In genomic region chr5:179930788-179931473, GRCh38 we compare ENCODE assay signal across 25 cellular contexts.
"Had no signal": no experiment of that assay in that cellular context is flagged by ENCODE, and none has a peak within 500 bp of the region (broad histone marks: within the 10 kb centered on the region; RNA-seq: fewer than 3 reads in every experiment).

No MANE protein-coding gene starts in this region.

- H3K9me3 Mint-ChIP-seq: activated naive CD4-positive, alpha-beta T cell treated with anti-CD3 and anti-CD28 coated beads, Interleukin-2, amount 50 U/mL, for 72 hours; activated T-helper 1 cell treated with anti-CD3 and anti-CD28 coated beads, Interleukin-12 subunit alpha, Interleukin-12 subunit beta, Interleukin-2, Interleukin-4 antibody, amounts not matched to agents 30 ng/mL and 10 ng/mL and 1 ng/mL, durations not matched to agents 14 hours and 24 hours and 36 hours; dendritic cell treated with granulocyte-macrophage colony-stimulating factor and Interleukin-4, amounts not matched to agents 40 ng/mL and 50 ng/mL, for 4 days; effector memory CD8-positive, alpha-beta T cell; mesothelial cell of epicardium; natural killer cell treated with Interleukin-12 subunit alpha and Interleukin-12 subunit beta and Interleukin-15 and Interleukin-18, amount 100 ng/mL, for 72 hours; stimulated activated naive CD8-positive, alpha-beta T cell treated with anti-CD3 and anti-CD28 coated beads, Interleukin-15, Interleukin-2, amounts not matched to agents 100 ng/mL and 50 ng/mL, for 24 hours had no signal

- H3K9me3 ChIP-seq: adrenal gland, heart left ventricle, left lung, neutrophil, suprapubic skin, transverse colon had no signal

- H3K36me3 ChIP-seq: adrenal gland, cardiac muscle cell, heart left ventricle, left lung, neutrophil, suprapubic skin, transverse colon, WERI-Rb-1 had no signal

- H3K4me3 Mint-ChIP-seq: activated T-helper 1 cell treated with anti-CD3 and anti-CD28 coated beads, Interleukin-12 subunit alpha, Interleukin-12 subunit beta, Interleukin-2, Interleukin-4 antibody, amounts not matched to agents 30 ng/mL and 10 ng/mL and 1 ng/mL, durations not matched to agents 14 hours and 24 hours and 36 hours; dendritic cell treated with granulocyte-macrophage colony-stimulating factor and Interleukin-4, amounts not matched to agents 40 ng/mL and 50 ng/mL, for 4 days; effector memory CD8-positive, alpha-beta T cell; mesothelial cell of epicardium; natural killer cell treated with Interleukin-12 subunit alpha and Interleukin-12 subunit beta and Interleukin-15 and Interleukin-18, amount 100 ng/mL, for 72 hours; stimulated activated naive CD8-positive, alpha-beta T cell treated with anti-CD3 and anti-CD28 coated beads, Interleukin-15, Interleukin-2, amounts not matched to agents 100 ng/mL and 50 ng/mL, for 24 hours had no signal

- H3K27me3 ChIP-seq: adrenal gland, cardiac muscle cell, heart left ventricle, left lung, neutrophil, suprapubic skin, transverse colon had no signal

- H3K27me3 Mint-ChIP-seq: dendritic cell treated with granulocyte-macrophage colony-stimulating factor and Interleukin-4, amounts not matched to agents 40 ng/mL and 50 ng/mL, for 4 days; effector memory CD8-positive, alpha-beta T cell; natural killer cell treated with Interleukin-12 subunit alpha and Interleukin-12 subunit beta and Interleukin-15 and Interleukin-18, amount 100 ng/mL, for 72 hours; progenitor cell of endocrine pancreas; stimulated activated naive CD8-positive, alpha-beta T cell treated with anti-CD3 and anti-CD28 coated beads, Interleukin-15, Interleukin-2, amounts not matched to agents 100 ng/mL and 50 ng/mL, for 24 hours had no signal

- H3K4me1 ChIP-seq: adrenal gland, heart left ventricle, suprapubic skin, transverse colon had no signal

- H3K4me1 Mint-ChIP-seq: mesothelial cell of epicardium had no signal

- H3K36me3 Mint-ChIP-seq: activated naive CD4-positive, alpha-beta T cell treated with anti-CD3 and anti-CD28 coated beads, Interleukin-2, amount 50 U/mL, for 72 hours; natural killer cell treated with Interleukin-12 subunit alpha and Interleukin-12 subunit beta and Interleukin-15 and Interleukin-18, amount 100 ng/mL, for 72 hours had no signal

- ATAC-seq: activated naive CD4-positive, alpha-beta T cell treated with anti-CD3 and anti-CD28 coated beads, Interleukin-2, amount 50 U/mL, for 72 hours; effector memory CD8-positive, alpha-beta T cell; heart left ventricle; left lung; natural killer cell treated with Interleukin-12 subunit alpha and Interleukin-12 subunit beta and Interleukin-15 and Interleukin-18, amount 100 ng/mL, for 72 hours had no signal

- H3K27ac Mint-ChIP-seq: activated naive CD4-positive, alpha-beta T cell treated with anti-CD3 and anti-CD28 coated beads, Interleukin-2, amount 50 U/mL, for 72 hours; activated T-helper 1 cell treated with anti-CD3 and anti-CD28 coated beads, Interleukin-12 subunit alpha, Interleukin-12 subunit beta, Interleukin-2, Interleukin-4 antibody, amounts not matched to agents 30 ng/mL and 10 ng/mL and 1 ng/mL, durations not matched to agents 14 hours and 24 hours and 36 hours; dendritic cell treated with granulocyte-macrophage colony-stimulating factor and Interleukin-4, amounts not matched to agents 40 ng/mL and 50 ng/mL, for 4 days; effector memory CD8-positive, alpha-beta T cell; mesothelial cell of epicardium; natural killer cell treated with Interleukin-12 subunit alpha and Interleukin-12 subunit beta and Interleukin-15 and Interleukin-18, amount 100 ng/mL, for 72 hours; progenitor cell of endocrine pancreas; stimulated activated naive CD8-positive, alpha-beta T cell treated with anti-CD3 and anti-CD28 coated beads, Interleukin-15, Interleukin-2, amounts not matched to agents 100 ng/mL and 50 ng/mL, for 24 hours had no signal

- FAIRE-seq: frontal cortex, kidney had no signal

- H3K4me3 ChIP-seq: adrenal gland, cardiac muscle cell, heart left ventricle, left lung, suprapubic skin, transverse colon had no signal

- H3K27ac ChIP-seq: adrenal gland, cardiac muscle cell, epithelial cell of prostate, heart left ventricle, left lung, neutrophil, suprapubic skin, transverse colon, WERI-Rb-1 had no signal

- DNase-seq: activated CD4-positive, alpha-beta T cell treated with anti-CD3 and anti-CD28 coated beads for 1 hour; activated gamma-delta T cell treated with Interleukin-2 at 50 U/mL for 16 hours; activated T-cell treated with anti-CD3 and anti-CD28 coated beads for 4 hours; adrenal gland; effector memory CD8-positive, alpha-beta T cell; heart left ventricle; kidney; left lung; stimulated activated CD4-positive, alpha-beta T cell treated with anti-CD3 and anti-CD28 coated beads, Interleukin-2, amount 100 ng/mL, for 48 hours; SW 1271; T-helper 2 cell; transverse colon; WERI-Rb-1 had no signal
